10 cellular contexts compared by ENCODE assay signal in genomic region chr14:90521121-90521929, GRCh38.
A peak's percentile ranks its signal among the peaks of the same experiment; 100 is the strongest.
DNase-seq lines count a peak whose midpoint lies in the region; ATAC-seq and TF ChIP-seq lines count a peak whose summit lies in the region.
"Had no signal": no experiment of that assay in that cellular context is flagged by ENCODE, and none has a peak within 500 bp of the region (broad histone marks: within the 10 kb centered on the region; RNA-seq: fewer than 3 reads in every experiment).

No MANE protein-coding gene starts in this region.

- H3K4me1 ChIP-seq in adrenal gland (replicated peaks in 1 of 2), result peaks cover 9 to 24% of the 10 kb centered on the region in 2 donors
- H3K4me1 ChIP-seq in right atrium auricular region, result peaks cover 0 to 68% of the 10 kb centered on the region in 2 donors
- peaks cover 37 to 63% of the 10 kb centered on the region in 2 donors for H3K4me1 ChIP-seq in thyroid gland

- no peak overlapping the region for H3K4me3 Mint-ChIP-seq in activated T-helper 2 cell treated with anti-CD3 and anti-CD28 coated beads, Interferon-gamma antibody, Interleukin-2, Interleukin-4, amounts not matched to agents 10 μg/mL and 5 μg/mL and 100 μg/mL, durations not matched to agents 14 hours and 24 hours and 36 hours (ENCODE audit: low read depth)
- H3K4me3 Mint-ChIP-seq in activated CD4-positive, alpha-beta T cell treated with anti-CD3 and anti-CD28 coated beads for 36 hours, result no peak overlapping the region
- H3K4me3 Mint-ChIP-seq: activated T-cell treated with anti-CD3 and anti-CD28 coated beads, Interleukin-2, amount 50 U/mL, for 4 hours had no signal

- TF ChIP-seq CTCF in adrenal gland (IDR thresholded peaks at IDR 0.05), result no peak
- TF ChIP-seq CTCF in right atrium auricular region (IDR thresholded peaks at IDR 0.05), result no peak
- no peak for TF ChIP-seq CTCF in thyroid gland (IDR thresholded peaks at IDR 0.05)

- peak overlapping the region in 1 of 5 donors; percentile 61 for H3K27ac ChIP-seq in adrenal gland
- H3K27ac ChIP-seq in right atrium auricular region, result peak overlapping the region; percentile 18 to 47
- H3K27ac ChIP-seq in thyroid gland, result peak overlapping the region; percentile 55 to 90 (median 79)

- peaks cover 5% of the 10 kb centered on the region for H3K9me3 Mint-ChIP-seq in activated T-helper 2 cell treated with anti-CD3 and anti-CD28 coated beads, Interferon-gamma antibody, Interleukin-2, Interleukin-4, amounts not matched to agents 10 μg/mL and 5 μg/mL and 100 μg/mL, durations not matched to agents 14 hours and 24 hours and 36 hours
- H3K9me3 Mint-ChIP-seq in activated CD4-positive, alpha-beta T cell treated with anti-CD3 and anti-CD28 coated beads for 36 hours (ENCODE audit: low read depth), result peaks cover 3% of the 10 kb centered on the region
- H3K9me3 Mint-ChIP-seq: activated T-cell treated with anti-CD3 and anti-CD28 coated beads, Interleukin-2, amount 50 U/mL, for 4 hours had no signal

- POLR2A ChIA-PET in activated CD4-positive, alpha-beta T cell treated with anti-CD3 and anti-CD28 coated beads for 36 hours (lab: Charles Lee), result no interaction called here

- CTCF ChIA-PET in activated CD4-positive, alpha-beta T cell treated with anti-CD3 and anti-CD28 coated beads for 36 hours (lab: Charles Lee), result interaction anchor here (0.8 kb wide), 1 partner anchor 288 kb away, joined by 4 read pairs; no protein-coding TSS in a partner anchor

- H3K9me3 ChIP-seq in adrenal gland (replicated peaks in 1 of 3) (no peaks in the 10 kb centered on the region), right atrium auricular region (no peaks in the 10 kb centered on the region), thyroid gland (no peaks in the 10 kb centered on the region)

- H3K4me3 ChIP-seq in adrenal gland (no peak overlapping the region), right atrium auricular region (no peak overlapping the region), thyroid gland (replicated peaks in 1 of 3) (no peak overlapping the region)

- H3K4me1 Mint-ChIP-seq in activated T-helper 2 cell treated with anti-CD3 and anti-CD28 coated beads, Interferon-gamma antibody, Interleukin-2, Interleukin-4, amounts not matched to agents 10 μg/mL and 5 μg/mL and 100 μg/mL, durations not matched to agents 14 hours and 24 hours and 36 hours (ENCODE audit: low read depth), result no peaks in the 10 kb centered on the region
- H3K4me1 Mint-ChIP-seq in activated CD4-positive, alpha-beta T cell treated with anti-CD3 and anti-CD28 coated beads for 36 hours, result no peaks in the 10 kb centered on the region

- H3K27me3 Mint-ChIP-seq in activated T-helper 2 cell treated with anti-CD3 and anti-CD28 coated beads, Interferon-gamma antibody, Interleukin-2, Interleukin-4, amounts not matched to agents 10 μg/mL and 5 μg/mL and 100 μg/mL, durations not matched to agents 14 hours and 24 hours and 36 hours (ENCODE audit: low read depth), result no peaks in the 10 kb centered on the region
- peaks cover 4% of the 10 kb centered on the region for H3K27me3 Mint-ChIP-seq in activated CD4-positive, alpha-beta T cell treated with anti-CD3 and anti-CD28 coated beads for 36 hours

- 50 to 63% (median 58%) methylated on average over 9 to 16 of the region's 16 CpGs for WGBS in adrenal gland, 4 donors
- 51 to 63% methylated on average over 9 to 16 of the region's 16 CpGs for WGBS in thyroid gland, 2 donors

- peak; percentile 26 for DNase-seq in NCI-H1436 (lab: John Stamatoyannopoulos, UW)
- DNase-seq in NCI-H1436 treated with DMSO at 0.1 percent for 48 hours (lab: John Stamatoyannopoulos, UW), result no peak
- peak; percentile 42 to 71 (median 61) for DNase-seq in adrenal gland
- no peak for DNase-seq in right atrium auricular region (ENCODE audit: low spot score)
- peak; percentile 88 to 94 for DNase-seq in thyroid gland
- DNase-seq in activated T-helper 2 cell treated with anti-CD3 and anti-CD28 coated beads, Interferon-gamma antibody, Interleukin-2, Interleukin-4, amounts not matched to agents 10 μg/mL and 5 μg/mL and 100 μg/mL, durations not matched to agents 14 hours and 24 hours and 36 hours (ENCODE audit: low spot score), result no peak
- DNase-seq in COLO668 (lab: John Stamatoyannopoulos, UW; ENCODE audit: unreplicated experiment), result no peak
- DNase-seq in activated CD4-positive, alpha-beta T cell treated with anti-CD3 and anti-CD28 coated beads for 36 hours, result no peak
- DNase-seq: activated T-cell treated with anti-CD3 and anti-CD28 coated beads, Interleukin-2, amount 50 U/mL, for 4 hours; cerebellar nuclear complex had no signal

- intact Hi-C loops in adrenal gland (cut with DNase I) (no loop called here), thyroid gland (cut with DNase I) (no loop called here)
- intact Hi-C loops in activated T-helper 2 cell treated with anti-CD3 and anti-CD28 coated beads, Interferon-gamma antibody, Interleukin-2, Interleukin-4, amounts not matched to agents 10 μg/mL and 5 μg/mL and 100 μg/mL, durations not matched to agents 14 hours and 24 hours and 36 hours (cut with micrococcal nuclease), result no loop called here
- intact Hi-C loops in activated CD4-positive, alpha-beta T cell treated with anti-CD3 and anti-CD28 coated beads for 36 hours (cut with DNase I, micrococcal nuclease), result no loop called here

- no peak overlapping the region for H3K27ac Mint-ChIP-seq in activated T-helper 2 cell treated with anti-CD3 and anti-CD28 coated beads, Interferon-gamma antibody, Interleukin-2, Interleukin-4, amounts not matched to agents 10 μg/mL and 5 μg/mL and 100 μg/mL, durations not matched to agents 14 hours and 24 hours and 36 hours
- no peak overlapping the region for H3K27ac Mint-ChIP-seq in activated CD4-positive, alpha-beta T cell treated with anti-CD3 and anti-CD28 coated beads for 36 hours

- no peaks in the 10 kb centered on the region for H3K36me3 Mint-ChIP-seq in activated T-helper 2 cell treated with anti-CD3 and anti-CD28 coated beads, Interferon-gamma antibody, Interleukin-2, Interleukin-4, amounts not matched to agents 10 μg/mL and 5 μg/mL and 100 μg/mL, durations not matched to agents 14 hours and 24 hours and 36 hours (ENCODE audit: low read depth)
- H3K36me3 Mint-ChIP-seq in activated CD4-positive, alpha-beta T cell treated with anti-CD3 and anti-CD28 coated beads for 36 hours (ENCODE audit: low read depth), result no peaks in the 10 kb centered on the region

- H3K36me3 ChIP-seq in adrenal gland (replicated peaks in 1 of 2), result no peaks in the 10 kb centered on the region
- H3K36me3 ChIP-seq in right atrium auricular region, result no peaks in the 10 kb centered on the region
- H3K36me3 ChIP-seq in thyroid gland, result no peaks in the 10 kb centered on the region

- no peak for TF ChIP-seq POLR2A in adrenal gland (IDR thresholded peaks at IDR 0.05)
- no peak for TF ChIP-seq POLR2A in thyroid gland (IDR thresholded peaks at IDR 0.05)

- H3K27me3 ChIP-seq in adrenal gland (no peaks in the 10 kb centered on the region), right atrium auricular region (no peaks in the 10 kb centered on the region), thyroid gland (no peaks in the 10 kb centered on the region)

- no peak for ATAC-seq in activated CD4-positive, alpha-beta T cell treated with anti-CD3 and anti-CD28 coated beads for 36 hours
- ATAC-seq: activated T-cell treated with anti-CD3 and anti-CD28 coated beads, Interleukin-2, amount 50 U/mL, for 4 hours had no signal

Comparison
In these comparisons a context has a peak if more than half of its experiments do, and no peak if none do; other contexts are left out.
1. DNase-seq: peak in NCI-H1436 (single experiment), adrenal gland (7 of 7) and thyroid gland (2 of 2); none in NCI-H1436 treated with DMSO at 0.1 percent for 48 hours (single experiment), right atrium auricular region (single experiment), activated T-helper 2 cell treated with anti-CD3 and anti-CD28 coated beads, Interferon-gamma antibody, Interleukin-2, Interleukin-4, amounts not matched to agents 10 μg/mL and 5 μg/mL and 100 μg/mL, durations not matched to agents 14 hours and 24 hours and 36 hours (single experiment), COLO668 (single experiment) and activated CD4-positive, alpha-beta T cell treated with anti-CD3 and anti-CD28 coated beads for 36 hours (single experiment).